ENCODE assay signal across 12 cellular contexts in the genomic region with DNA sequence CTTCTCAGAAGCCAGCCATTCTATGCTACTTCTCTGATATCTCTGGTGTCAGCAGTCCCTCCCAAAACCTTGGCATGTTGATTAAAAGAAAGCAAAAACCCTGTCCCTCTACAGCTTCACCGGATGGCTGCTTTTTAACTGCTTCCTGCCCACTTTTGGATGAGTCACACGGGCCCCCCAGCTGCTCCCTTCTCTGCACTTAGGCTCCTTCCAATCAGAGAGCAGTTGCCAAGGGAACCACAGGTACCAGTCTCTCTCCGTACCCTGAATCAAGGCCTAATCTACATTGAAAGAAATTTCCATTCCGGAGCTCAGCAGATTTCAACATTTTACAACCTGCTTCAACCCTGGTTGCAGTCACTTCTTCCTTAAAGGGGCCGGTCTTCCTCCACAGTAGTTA.
A peak's percentile ranks its signal among the peaks of the same experiment; 100 is the strongest.
DNase-seq lines count a peak whose midpoint lies in the region; ATAC-seq and TF ChIP-seq lines count a peak whose summit lies in the region.
"Had no signal": no experiment of that assay in that cellular context is flagged by ENCODE, and none has a peak within 500 bp of the region (broad histone marks: within the 10 kb centered on the region; RNA-seq: fewer than 3 reads in every experiment).

No MANE protein-coding gene starts in this region.

- no peak overlapping the region for H2AFZ ChIP-seq in hepatocyte

- no peak overlapping the region for H3K4me3 Mint-ChIP-seq in activated naive CD4-positive, alpha-beta T cell treated with anti-CD3 and anti-CD28 coated beads, Interleukin-2, amount 10 ng/mL, durations not matched to agents 7 days and 5 days
- H3K4me3 Mint-ChIP-seq: CD14-positive monocyte; effector memory CD8-positive, alpha-beta T cell had no signal

- H3K4me3 ChIP-seq in hepatocyte, result no peak overlapping the region

- DNase-seq in activated naive CD4-positive, alpha-beta T cell treated with anti-CD3 and anti-CD28 coated beads, Interleukin-2, amount 10 ng/mL, durations not matched to agents 7 days and 5 days, result peak; percentile 38
- DNase-seq in activated naive CD4-positive, alpha-beta T cell (lab: John Stamatoyannopoulos, UW), result no peak
- DNase-seq in NCI-H2171 treated with DMSO at 0.1 percent for 48 hours (lab: John Stamatoyannopoulos, UW) (peak; percentile 71), hepatocyte (ENCODE audit: low spot score) (peak; percentile 67), superior temporal gyrus (ENCODE audit: extremely low spot score) (peak; percentile 63), amniotic stem cell (lab: John Stamatoyannopoulos, UW) (no peak), RKO (ENCODE audit: low spot score) (no peak)
- DNase-seq: effector memory CD8-positive, alpha-beta T cell; NCI-H187 treated with DMSO at 0.1 percent for 48 hours; SW 1271 had no signal

- no peaks in the 10 kb centered on the region for H4K20me1 ChIP-seq in hepatocyte (ENCODE audit: insufficient read depth, poor library complexity, severe bottlenecking)

- peaks cover 13% of the 10 kb centered on the region for H3K4me1 Mint-ChIP-seq in activated naive CD4-positive, alpha-beta T cell treated with anti-CD3 and anti-CD28 coated beads, Interleukin-2, amount 10 ng/mL, durations not matched to agents 7 days and 5 days
- H3K4me1 Mint-ChIP-seq: CD14-positive monocyte had no signal

- CTCF ChIA-PET in activated naive CD4-positive, alpha-beta T cell treated with anti-CD3 and anti-CD28 coated beads, Interleukin-2, amount 10 ng/mL, durations not matched to agents 7 days and 5 days (lab: Charles Lee), result interaction anchor here (1.1 to 2.5 kb wide), 2 partner anchors 16 to 58 kb away, joined by 3 to 10 read pairs; no protein-coding TSS in a partner anchor

- H3K4me1 ChIP-seq in hepatocyte (ENCODE audit: insufficient read depth), result peaks cover 26% of the 10 kb centered on the region

- peak overlapping the region; percentile 35 for H3K27ac Mint-ChIP-seq in activated naive CD4-positive, alpha-beta T cell treated with anti-CD3 and anti-CD28 coated beads, Interleukin-2, amount 10 ng/mL, durations not matched to agents 7 days and 5 days
- H3K27ac Mint-ChIP-seq: effector memory CD8-positive, alpha-beta T cell had no signal

- H3K9me2 ChIP-seq in hepatocyte (replicated peaks; ENCODE audit: insufficient read depth), result no peaks in the 10 kb centered on the region

- H3K4me2 ChIP-seq in hepatocyte, result peak overlapping the region; percentile 70

- H3K36me3 Mint-ChIP-seq in activated naive CD4-positive, alpha-beta T cell treated with anti-CD3 and anti-CD28 coated beads, Interleukin-2, amount 10 ng/mL, durations not matched to agents 7 days and 5 days, result no peaks in the 10 kb centered on the region
- H3K36me3 Mint-ChIP-seq: CD14-positive monocyte had no signal

- H3K27me3 ChIP-seq in hepatocyte, result no peaks in the 10 kb centered on the region

- H3K27ac ChIP-seq in hepatocyte, result peak overlapping the region; percentile 96

- no peak for TF ChIP-seq CTCF in hepatocyte (IDR thresholded peaks at IDR 0.05; ENCODE audit: poor library complexity)

- peaks cover 2% of the 10 kb centered on the region for H3K9me3 Mint-ChIP-seq in activated naive CD4-positive, alpha-beta T cell treated with anti-CD3 and anti-CD28 coated beads, Interleukin-2, amount 10 ng/mL, durations not matched to agents 7 days and 5 days
- H3K9me3 Mint-ChIP-seq: effector memory CD8-positive, alpha-beta T cell had no signal

- H3K9me3 ChIP-seq in hepatocyte (ENCODE audit: low read depth), result no peaks in the 10 kb centered on the region

- 18% methylated on average over 5 of the region's 5 CpGs for WGBS in hepatocyte (ENCODE audit: low lambda C conversion rate, missing lambda C conversion rate)

- peaks cover 19% of the 10 kb centered on the region for H3K27me3 Mint-ChIP-seq in activated naive CD4-positive, alpha-beta T cell treated with anti-CD3 and anti-CD28 coated beads, Interleukin-2, amount 10 ng/mL, durations not matched to agents 7 days and 5 days

- no peak for ATAC-seq in HG03457 (IDR thresholded peaks at IDR 0.05; ENCODE audit: unreplicated experiment)
- ATAC-seq: effector memory CD8-positive, alpha-beta T cell had no signal

- H3K36me3 ChIP-seq in hepatocyte (replicated peaks; ENCODE audit: insufficient read depth, low read depth), result no peaks in the 10 kb centered on the region

- H3K79me2 ChIP-seq in hepatocyte, result no peaks in the 10 kb centered on the region

Comparison
In these comparisons a context has a peak if more than half of its experiments do, and no peak if none do; other contexts are left out.
1. DNase-seq: peak in activated naive CD4-positive, alpha-beta T cell treated with anti-CD3 and anti-CD28 coated beads, Interleukin-2, amount 10 ng/mL, durations not matched to agents 7 days and 5 days (single experiment), NCI-H2171 treated with DMSO at 0.1 percent for 48 hours (single experiment), hepatocyte (single experiment) and superior temporal gyrus (single experiment); none in activated naive CD4-positive, alpha-beta T cell (0 of 4), amniotic stem cell (single experiment) and RKO (single experiment).